Comparison of ENCODE assay signal across 9 cellular contexts in the genomic region with DNA sequence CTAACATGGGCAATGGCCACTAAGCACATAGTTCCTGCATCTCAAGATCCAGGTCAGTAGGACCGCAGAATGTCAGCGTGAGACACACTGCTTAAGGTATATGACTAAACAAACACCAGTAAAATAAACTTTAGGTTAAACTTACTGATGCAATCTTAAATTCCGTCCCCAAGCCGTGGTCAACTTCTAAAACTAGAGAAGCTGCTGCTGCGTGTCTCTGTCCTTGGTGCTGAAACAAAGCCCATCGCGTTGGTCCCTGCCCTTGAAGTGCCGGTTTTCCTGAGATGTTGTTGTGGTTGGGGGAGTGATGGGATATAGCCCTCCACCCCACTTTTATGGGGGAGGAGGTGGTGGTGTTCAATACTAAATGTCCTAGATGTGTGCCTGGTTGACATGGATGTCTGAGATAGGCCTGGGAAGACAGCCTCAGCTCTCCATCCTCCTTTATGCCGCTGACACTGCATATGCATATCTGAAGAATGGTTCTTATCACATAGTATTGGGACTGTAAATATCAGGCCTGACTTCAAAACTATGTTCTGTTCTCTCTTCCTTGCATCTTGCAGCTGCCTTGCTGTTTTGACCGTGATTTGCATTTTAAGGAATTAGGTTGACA.
DNase-seq lines count a peak whose midpoint lies in the region; ATAC-seq and TF ChIP-seq lines count a peak whose summit lies in the region.
"Had no signal": no experiment of that assay in that cellular context is flagged by ENCODE, and none has a peak within 500 bp of the region (broad histone marks: within the 10 kb centered on the region; RNA-seq: fewer than 3 reads in every experiment).

No MANE protein-coding gene starts in this region.

- intact Hi-C loops in Right ventricle myocardium superior (cut with DNase I) (no loop called here), Right ventricle myocardium inferior (cut with DNase I) (no loop called here), natural killer cell (cut with micrococcal nuclease) (no loop called here)

- no peak for TF ChIP-seq CTCF in WTC11 (IDR thresholded peaks at IDR 0.05)
- TF ChIP-seq CTCF in natural killer cell (IDR thresholded peaks at IDR 0.05), result no peak
- no peak for TF ChIP-seq CTCF in omental fat pad (IDR thresholded peaks at IDR 0.05)

- DNase-seq in Right ventricle myocardium superior (peak; percentile 47), Right ventricle myocardium inferior (ENCODE audit: missing footprints) (no peak), WTC11 (ENCODE audit: low spot score) (peak; percentile 75), dermis microvascular lymphatic vessel endothelial cell (ENCODE audit: low read depth in 2 of 2) (peak; percentile 37 to 62), natural killer cell (peak; percentile 37), NCI-H526 treated with DMSO at 0.1 percent for 48 hours (lab: John Stamatoyannopoulos, UW) (no peak), omental fat pad (ENCODE audit: low spot score) (no peak)

- ATAC-seq in Right ventricle myocardium superior (ENCODE audit: poor library complexity) (peak; percentile 31), Right ventricle myocardium inferior (no peak), WTC11 (peak; percentile 64), natural killer cell (peak in 2 of 3 donors; percentile 62 to 65), GM18909 (IDR thresholded peaks at IDR 0.05; ENCODE audit: poor library complexity, unreplicated experiment) (no peak), omental fat pad (ENCODE audit: low FRiP score) (no peak)
- ATAC-seq: activated naive CD4-positive, alpha-beta T cell treated with anti-CD3 and anti-CD28 coated beads, Interleukin-2, amount 50 U/mL, for 72 hours had no signal

- CTCF ChIA-PET in WTC11 (lab: Charles Lee), result interaction anchor here (1.0 to 1.1 kb wide), 2 partner anchors 18 to 37 kb away, joined by 3 to 4 read pairs; no protein-coding TSS in a partner anchor

- H3K36me3 Mint-ChIP-seq in WTC11 (no peaks in the 10 kb centered on the region), natural killer cell (no peaks in the 10 kb centered on the region)
- H3K36me3 Mint-ChIP-seq: activated naive CD4-positive, alpha-beta T cell treated with anti-CD3 and anti-CD28 coated beads, Interleukin-2, amount 50 U/mL, for 72 hours had no signal

- POLR2A ChIA-PET in WTC11 (lab: Charles Lee), result no interaction called here

- H3K27ac Mint-ChIP-seq in WTC11 (no peak overlapping the region), natural killer cell (no peak overlapping the region)
- H3K27ac Mint-ChIP-seq: activated naive CD4-positive, alpha-beta T cell treated with anti-CD3 and anti-CD28 coated beads, Interleukin-2, amount 50 U/mL, for 72 hours had no signal

- H3K4me1 Mint-ChIP-seq in WTC11 (peaks cover 35% of the 10 kb centered on the region), natural killer cell (no peaks in the 10 kb centered on the region)

- no peak overlapping the region for H3K4me3 Mint-ChIP-seq in WTC11
- no peak overlapping the region for H3K4me3 Mint-ChIP-seq in natural killer cell

- H3K27me3 Mint-ChIP-seq in WTC11 (ENCODE audit: low read depth) (peaks cover 7% of the 10 kb centered on the region; the same call in 1 of the 2 replicates), natural killer cell (ENCODE audit: low read depth in 2 of 2) (peaks cover 41 to 78% of the 10 kb centered on the region in 2 donors)

- H3K9me3 Mint-ChIP-seq in WTC11 (no peaks in the 10 kb centered on the region), natural killer cell (no peaks in the 10 kb centered on the region)

TF ChIP-seq in WTC11, 78 proteins besides CTCF, POLR2A, EP300 and RAD21 (continues in another document):
- TF ChIP-seq, protein P1, sequence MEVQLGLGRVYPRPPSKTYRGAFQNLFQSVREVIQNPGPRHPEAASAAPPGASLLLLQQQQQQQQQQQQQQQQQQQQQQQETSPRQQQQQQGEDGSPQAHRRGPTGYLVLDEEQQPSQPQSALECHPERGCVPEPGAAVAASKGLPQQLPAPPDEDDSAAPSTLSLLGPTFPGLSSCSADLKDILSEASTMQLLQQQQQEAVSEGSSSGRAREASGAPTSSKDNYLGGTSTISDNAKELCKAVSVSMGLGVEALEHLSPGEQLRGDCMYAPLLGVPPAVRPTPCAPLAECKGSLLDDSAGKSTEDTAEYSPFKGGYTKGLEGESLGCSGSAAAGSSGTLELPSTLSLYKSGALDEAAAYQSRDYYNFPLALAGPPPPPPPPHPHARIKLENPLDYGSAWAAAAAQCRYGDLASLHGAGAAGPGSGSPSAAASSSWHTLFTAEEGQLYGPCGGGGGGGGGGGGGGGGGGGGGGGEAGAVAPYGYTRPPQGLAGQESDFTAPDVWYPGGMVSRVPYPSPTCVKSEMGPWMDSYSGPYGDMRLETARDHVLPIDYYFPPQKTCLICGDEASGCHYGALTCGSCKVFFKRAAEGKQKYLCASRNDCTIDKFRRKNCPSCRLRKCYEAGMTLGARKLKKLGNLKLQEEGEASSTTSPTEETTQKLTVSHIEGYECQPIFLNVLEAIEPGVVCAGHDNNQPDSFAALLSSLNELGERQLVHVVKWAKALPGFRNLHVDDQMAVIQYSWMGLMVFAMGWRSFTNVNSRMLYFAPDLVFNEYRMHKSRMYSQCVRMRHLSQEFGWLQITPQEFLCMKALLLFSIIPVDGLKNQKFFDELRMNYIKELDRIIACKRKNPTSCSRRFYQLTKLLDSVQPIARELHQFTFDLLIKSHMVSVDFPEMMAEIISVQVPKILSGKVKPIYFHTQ (CRISPR knock-in tag; IDR thresholded peaks at IDR 0.05), result no peak
- no peak for TF ChIP-seq PRRX2 (CRISPR knock-in tag; IDR thresholded peaks at IDR 0.05)
- TF ChIP-seq, protein P2, sequence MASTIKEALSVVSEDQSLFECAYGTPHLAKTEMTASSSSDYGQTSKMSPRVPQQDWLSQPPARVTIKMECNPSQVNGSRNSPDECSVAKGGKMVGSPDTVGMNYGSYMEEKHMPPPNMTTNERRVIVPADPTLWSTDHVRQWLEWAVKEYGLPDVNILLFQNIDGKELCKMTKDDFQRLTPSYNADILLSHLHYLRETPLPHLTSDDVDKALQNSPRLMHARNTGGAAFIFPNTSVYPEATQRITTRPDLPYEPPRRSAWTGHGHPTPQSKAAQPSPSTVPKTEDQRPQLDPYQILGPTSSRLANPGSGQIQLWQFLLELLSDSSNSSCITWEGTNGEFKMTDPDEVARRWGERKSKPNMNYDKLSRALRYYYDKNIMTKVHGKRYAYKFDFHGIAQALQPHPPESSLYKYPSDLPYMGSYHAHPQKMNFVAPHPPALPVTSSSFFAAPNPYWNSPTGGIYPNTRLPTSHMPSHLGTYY (CRISPR knock-in tag; IDR thresholded peaks at IDR 0.05), result no peak
- TF ChIP-seq, protein P3, sequence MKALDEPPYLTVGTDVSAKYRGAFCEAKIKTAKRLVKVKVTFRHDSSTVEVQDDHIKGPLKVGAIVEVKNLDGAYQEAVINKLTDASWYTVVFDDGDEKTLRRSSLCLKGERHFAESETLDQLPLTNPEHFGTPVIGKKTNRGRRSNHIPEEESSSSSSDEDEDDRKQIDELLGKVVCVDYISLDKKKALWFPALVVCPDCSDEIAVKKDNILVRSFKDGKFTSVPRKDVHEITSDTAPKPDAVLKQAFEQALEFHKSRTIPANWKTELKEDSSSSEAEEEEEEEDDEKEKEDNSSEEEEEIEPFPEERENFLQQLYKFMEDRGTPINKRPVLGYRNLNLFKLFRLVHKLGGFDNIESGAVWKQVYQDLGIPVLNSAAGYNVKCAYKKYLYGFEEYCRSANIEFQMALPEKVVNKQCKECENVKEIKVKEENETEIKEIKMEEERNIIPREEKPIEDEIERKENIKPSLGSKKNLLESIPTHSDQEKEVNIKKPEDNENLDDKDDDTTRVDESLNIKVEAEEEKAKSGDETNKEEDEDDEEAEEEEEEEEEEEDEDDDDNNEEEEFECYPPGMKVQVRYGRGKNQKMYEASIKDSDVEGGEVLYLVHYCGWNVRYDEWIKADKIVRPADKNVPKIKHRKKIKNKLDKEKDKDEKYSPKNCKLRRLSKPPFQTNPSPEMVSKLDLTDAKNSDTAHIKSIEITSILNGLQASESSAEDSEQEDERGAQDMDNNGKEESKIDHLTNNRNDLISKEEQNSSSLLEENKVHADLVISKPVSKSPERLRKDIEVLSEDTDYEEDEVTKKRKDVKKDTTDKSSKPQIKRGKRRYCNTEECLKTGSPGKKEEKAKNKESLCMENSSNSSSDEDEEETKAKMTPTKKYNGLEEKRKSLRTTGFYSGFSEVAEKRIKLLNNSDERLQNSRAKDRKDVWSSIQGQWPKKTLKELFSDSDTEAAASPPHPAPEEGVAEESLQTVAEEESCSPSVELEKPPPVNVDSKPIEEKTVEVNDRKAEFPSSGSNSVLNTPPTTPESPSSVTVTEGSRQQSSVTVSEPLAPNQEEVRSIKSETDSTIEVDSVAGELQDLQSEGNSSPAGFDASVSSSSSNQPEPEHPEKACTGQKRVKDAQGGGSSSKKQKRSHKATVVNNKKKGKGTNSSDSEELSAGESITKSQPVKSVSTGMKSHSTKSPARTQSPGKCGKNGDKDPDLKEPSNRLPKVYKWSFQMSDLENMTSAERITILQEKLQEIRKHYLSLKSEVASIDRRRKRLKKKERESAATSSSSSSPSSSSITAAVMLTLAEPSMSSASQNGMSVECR (CRISPR knock-in tag; IDR thresholded peaks at IDR 0.05; ENCODE audit: borderline replicate concordance), result peak; percentile 81
- TF ChIP-seq, protein P4, sequence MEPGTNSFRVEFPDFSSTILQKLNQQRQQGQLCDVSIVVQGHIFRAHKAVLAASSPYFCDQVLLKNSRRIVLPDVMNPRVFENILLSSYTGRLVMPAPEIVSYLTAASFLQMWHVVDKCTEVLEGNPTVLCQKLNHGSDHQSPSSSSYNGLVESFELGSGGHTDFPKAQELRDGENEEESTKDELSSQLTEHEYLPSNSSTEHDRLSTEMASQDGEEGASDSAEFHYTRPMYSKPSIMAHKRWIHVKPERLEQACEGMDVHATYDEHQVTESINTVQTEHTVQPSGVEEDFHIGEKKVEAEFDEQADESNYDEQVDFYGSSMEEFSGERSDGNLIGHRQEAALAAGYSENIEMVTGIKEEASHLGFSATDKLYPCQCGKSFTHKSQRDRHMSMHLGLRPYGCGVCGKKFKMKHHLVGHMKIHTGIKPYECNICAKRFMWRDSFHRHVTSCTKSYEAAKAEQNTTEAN (CRISPR knock-in tag; IDR thresholded peaks at IDR 0.05), result no peak
- TF ChIP-seq, protein P5, sequence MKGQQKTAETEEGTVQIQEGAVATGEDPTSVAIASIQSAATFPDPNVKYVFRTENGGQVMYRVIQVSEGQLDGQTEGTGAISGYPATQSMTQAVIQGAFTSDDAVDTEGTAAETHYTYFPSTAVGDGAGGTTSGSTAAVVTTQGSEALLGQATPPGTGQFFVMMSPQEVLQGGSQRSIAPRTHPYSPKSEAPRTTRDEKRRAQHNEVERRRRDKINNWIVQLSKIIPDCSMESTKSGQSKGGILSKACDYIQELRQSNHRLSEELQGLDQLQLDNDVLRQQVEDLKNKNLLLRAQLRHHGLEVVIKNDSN (CRISPR knock-in tag; IDR thresholded peaks at IDR 0.05), result peak; percentile 53; the same call in 1 of the 2 replicates

Comparison
In these comparisons a context has a peak if more than half of its experiments do, and no peak if none do; other contexts are left out.
1. ATAC-seq: peak in Right ventricle myocardium superior (single experiment), WTC11 (single experiment) and natural killer cell (2 of 3); none in Right ventricle myocardium inferior (single experiment), GM18909 (single experiment) and omental fat pad (single experiment).
2. DNase-seq: peak in Right ventricle myocardium superior (single experiment), WTC11 (single experiment), dermis microvascular lymphatic vessel endothelial cell (2 of 2) and natural killer cell (single experiment); none in Right ventricle myocardium inferior (single experiment), NCI-H526 treated with DMSO at 0.1 percent for 48 hours (single experiment) and omental fat pad (single experiment).